In the genomic region with DNA sequence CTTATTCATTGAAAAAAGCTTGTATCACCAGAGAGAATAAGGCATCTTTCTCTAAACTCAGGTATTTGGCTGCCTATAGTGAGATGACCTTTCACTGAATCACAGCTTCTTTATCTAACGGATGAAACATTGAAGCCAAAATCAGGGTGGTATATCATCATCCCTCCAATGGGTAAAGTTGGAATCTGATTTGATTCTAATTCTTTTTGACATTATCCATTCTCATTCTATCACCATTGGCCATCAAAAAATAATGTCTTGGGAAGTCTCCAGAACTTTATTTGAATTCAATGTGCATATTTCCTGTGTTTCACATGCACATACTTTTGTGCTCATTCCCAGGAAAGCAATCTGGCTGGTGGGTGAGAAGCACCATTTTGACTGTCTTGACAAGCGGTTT, we compare ENCODE assay signal across 26 cellular contexts.
"Had no signal": no experiment of that assay in that cellular context is flagged by ENCODE, and none has a peak within 500 bp of the region (broad histone marks: within the 10 kb centered on the region; RNA-seq: fewer than 3 reads in every experiment).

No MANE protein-coding gene starts in this region.

- H3K36me3 ChIP-seq: stomach, suprapubic skin, thoracic aorta, thyroid gland, tibial artery, tibial nerve, transverse colon, upper lobe of left lung, upper lobe of right lung, uterus, vagina had no signal

- H3K9me3 ChIP-seq: testis, thyroid gland had no signal

- H3K27me3 ChIP-seq: stomach, suprapubic skin, testis, thyroid gland, tibial artery, tibial nerve, transverse colon, upper lobe of left lung, upper lobe of right lung, uterus, vagina had no signal

- DNase-seq: stimulated activated CD4-positive, alpha-beta T cell treated with anti-CD3 and anti-CD28 coated beads, Interleukin-2, amount 100 ng/mL, for 48 hours; stimulated activated CD4-positive, alpha-beta T cell treated with anti-CD3 and anti-CD28 coated beads, Interleukin-4, amount 100 ng/mL, for 1 hour; stimulated activated CD4-positive, alpha-beta T cell treated with anti-CD3 and anti-CD28 coated beads, Interleukin-4, amount 100 ng/mL, for 24 hours; stimulated activated CD4-positive, alpha-beta T cell treated with anti-CD3 and anti-CD28 coated beads, Interleukin-4, amount 100 ng/mL, for 4 hours; stimulated activated CD8-positive, alpha-beta memory T cell treated with anti-CD3 and anti-CD28 coated beads, Interleukin-4, amount 100 ng/mL, for 48 hours; stimulated activated naive B cell treated with anti-CD40 and anti-IgM and Interleukin-4, amounts not matched to agents 10 μg/mL and 1 μg/mL and 100 μg/mL, for 72 hours; stimulated activated naive CD4-positive, alpha-beta T cell; stimulated activated naive CD4-positive, alpha-beta T cell treated with Interleukin-2 at 50 U/mL for 16 hours; stimulated activated naive CD8-positive, alpha-beta T cell treated with anti-CD3 and anti-CD28 coated beads, Interleukin-15, amount 100 ng/mL, for 72 hours; stimulated activated naive CD8-positive, alpha-beta T cell treated with anti-CD3 and anti-CD28 coated beads, Interleukin-15, Interleukin-2, amounts not matched to agents 100 U/mL and 50 U/mL, for 24 hours; stomach; substantia nigra; testis; thyroid gland; tibial artery; transverse colon; trophoblast cell; upper lobe of left lung; upper lobe of right lung; uterus had no signal

- ATAC-seq: stimulated activated effector memory CD8-positive, alpha-beta T cell treated with anti-CD3 and anti-CD28 coated beads, Interleukin-12 subunit alpha, Interleukin-12 subunit beta, amount 100 ng/mL, for 72 hours; stimulated activated memory B cell treated with anti-CD40 and anti-IgM and Interleukin-4, amounts not matched to agents 10 μg/mL and 1 μg/mL and 100 μg/mL, for 72 hours; stimulated activated naive B cell treated with anti-CD40 and anti-IgM and Interleukin-4, amounts not matched to agents 10 μg/mL and 1 μg/mL and 100 μg/mL, for 72 hours; stimulated activated naive CD8-positive, alpha-beta T cell treated with anti-CD3 and anti-CD28 coated beads, Interleukin-15, amount 100 ng/mL, for 72 hours; stimulated activated naive CD8-positive, alpha-beta T cell treated with anti-CD3 and anti-CD28 coated beads, Interleukin-15, Interleukin-2, amounts not matched to agents 100 U/mL and 50 U/mL, for 24 hours; upper lobe of right lung had no signal

- H3K4me3 ChIP-seq: stomach, suprapubic skin, testis, thoracic aorta, thyroid gland, tibial artery, tibial nerve, transverse colon, upper lobe of left lung, upper lobe of right lung, uterus, vagina had no signal

- H3K27ac ChIP-seq: stomach, suprapubic skin, testis, thoracic aorta, thyroid gland, tibial artery, tibial nerve, transverse colon, upper lobe of left lung, upper lobe of right lung, uterus, vagina had no signal

- H3K4me1 ChIP-seq: suprapubic skin, testis, tibial artery, tibial nerve, transverse colon, upper lobe of left lung, upper lobe of right lung, uterus, vagina had no signal
